14 cellular contexts compared by ENCODE assay signal in the genomic region with DNA sequence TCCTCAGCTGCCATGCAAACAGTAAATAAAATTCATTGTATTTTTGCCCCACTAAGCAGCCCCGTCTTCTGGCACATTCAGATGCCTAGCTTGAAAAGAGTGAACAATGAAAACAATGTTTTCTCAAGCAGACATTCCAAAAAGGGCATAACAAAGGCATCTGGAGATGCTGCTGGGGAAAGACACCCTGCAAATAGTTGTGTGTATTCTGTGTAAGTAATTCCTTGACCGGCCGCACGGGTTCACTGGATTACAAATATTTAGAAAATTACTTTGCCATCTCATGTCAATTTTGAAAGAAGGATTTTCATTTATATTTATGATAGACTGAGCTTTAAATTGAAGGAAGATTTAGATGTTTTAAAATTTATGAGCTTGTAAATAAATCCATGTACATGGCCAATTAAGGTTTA.
DNase-seq lines count a peak whose midpoint lies in the region; ATAC-seq and TF ChIP-seq lines count a peak whose summit lies in the region.
"Had no signal": no experiment of that assay in that cellular context is flagged by ENCODE, and none has a peak within 500 bp of the region (broad histone marks: within the 10 kb centered on the region; RNA-seq: fewer than 3 reads in every experiment).

No MANE protein-coding gene starts in this region.

- DNase-seq in GM23338 (ENCODE audit: low spot score) (peak; percentile 89), kidney glomerular epithelial cell (lab: John Stamatoyannopoulos, UW) (peak; percentile 41), retinal pigment epithelial cell (ENCODE audit: low read depth) (no peak), NCI-H226 (no peak), NCI-H2227 treated with DMSO at 0.1 percent for 48 hours (lab: John Stamatoyannopoulos, UW) (no peak), ecto neural progenitor cell (ENCODE audit: low spot score) (no peak)
- DNase-seq: activated T-cell treated with anti-CD3 and anti-CD28 coated beads, Interleukin-2, amount 50 U/mL, for 1 hour; dermis blood vessel endothelial cell; stimulated activated naive CD4-positive, alpha-beta T cell; SW 1271 had no signal

- H3K9me3 Mint-ChIP-seq in GM23338: no peaks in the 10 kb centered on the region
- H3K9me3 Mint-ChIP-seq in brain: no peaks in the 10 kb centered on the region
- H3K9me3 Mint-ChIP-seq: CD14-positive monocyte had no signal

- H3K27ac Mint-ChIP-seq in GM23338 (peak overlapping the region; percentile 95), brain (peak overlapping the region; percentile 71 to 87 (median 75))
- H3K27ac Mint-ChIP-seq: CD14-positive monocyte had no signal

- H3K4me1 ChIP-seq in GM23338 (ENCODE audit: insufficient read depth): peaks cover 65% of the 10 kb centered on the region

- H3K4me3 ChIP-seq in GM23338 (peak overlapping the region; percentile 30), retinal pigment epithelial cell (ENCODE audit: low read length) (no peak overlapping the region)

- peaks cover 7% of the 10 kb centered on the region; the same call in 1 of the 3 replicates for H3K36me3 Mint-ChIP-seq in GM23338 (ENCODE audit: low read depth)
- H3K36me3 Mint-ChIP-seq in brain: peaks cover 16% of the 10 kb centered on the region

- no peaks in the 10 kb centered on the region for H3K9me2 ChIP-seq in GM23338 (ENCODE audit: insufficient read depth)

- H3K4me3 Mint-ChIP-seq in GM23338: peak overlapping the region; percentile 53
- H3K4me3 Mint-ChIP-seq in brain: peak overlapping the region in 4 of 5 experiments; percentile 11 to 50 (median 23)
- H3K4me3 Mint-ChIP-seq: CD14-positive monocyte had no signal

- ATAC-seq in GM23338 (peak; percentile 73), GM21737 (IDR thresholded peaks at IDR 0.05; ENCODE audit: unreplicated experiment) (no peak)
- ATAC-seq: sciatic nerve had no signal

- H2AFZ ChIP-seq in GM23338: no peak overlapping the region

- H3K4me2 ChIP-seq in GM23338: peak overlapping the region; percentile 63

- TF ChIP-seq CTCF in GM23338 (conservative IDR thresholded peaks at IDR 0.05; ENCODE audit: low read depth in 2 of 2): peak in 1 of 2 experiments; percentile 54; a peak in 2 of 4 replicates
- peak; percentile 16 to 59 for TF ChIP-seq CTCF in brain (conservative IDR thresholded peaks at IDR 0.05)
- peak; percentile 34 for TF ChIP-seq CTCF in retinal pigment epithelial cell (conservative IDR thresholded peaks at IDR 0.05; ENCODE audit: low read depth, low read length)

- H3K27me3 ChIP-seq in GM23338 (ENCODE audit: insufficient read depth): no peaks in the 10 kb centered on the region

- no peaks in the 10 kb centered on the region for H3K36me3 ChIP-seq in GM23338 (ENCODE audit: insufficient read depth)

- H3K4me1 Mint-ChIP-seq in GM23338 (peaks cover 73% of the 10 kb centered on the region), brain (peaks cover 95% of the 10 kb centered on the region)

- peaks cover 41% of the 10 kb centered on the region for H3K79me2 ChIP-seq in GM23338 (replicated peaks; ENCODE audit: insufficient read depth)

- H3K27ac ChIP-seq in GM23338 (ENCODE audit: low read depth): peak overlapping the region; percentile 90

- H3F3A ChIP-seq in GM23338 (replicated peaks; ENCODE audit: low read depth): no peaks in the 10 kb centered on the region; the same call in 1 of the 2 replicates

- peaks cover 3% of the 10 kb centered on the region for H3K27me3 Mint-ChIP-seq in GM23338 (ENCODE audit: insufficient read depth, low read depth, poor library complexity)
- no peaks in the 10 kb centered on the region for H3K27me3 Mint-ChIP-seq in brain

- H4K20me1 ChIP-seq in GM23338 (replicated peaks; ENCODE audit: insufficient read depth): no peaks in the 10 kb centered on the region

TF ChIP-seq in GM23338, 12 proteins besides CTCF, POLR2A, EP300 and RAD21 (continues in another document):
- TF ChIP-seq CREB1 (CRISPR knock-in tag; IDR thresholded peaks at IDR 0.05; ENCODE audit: low read depth): no peak
- TF ChIP-seq, protein P1, sequence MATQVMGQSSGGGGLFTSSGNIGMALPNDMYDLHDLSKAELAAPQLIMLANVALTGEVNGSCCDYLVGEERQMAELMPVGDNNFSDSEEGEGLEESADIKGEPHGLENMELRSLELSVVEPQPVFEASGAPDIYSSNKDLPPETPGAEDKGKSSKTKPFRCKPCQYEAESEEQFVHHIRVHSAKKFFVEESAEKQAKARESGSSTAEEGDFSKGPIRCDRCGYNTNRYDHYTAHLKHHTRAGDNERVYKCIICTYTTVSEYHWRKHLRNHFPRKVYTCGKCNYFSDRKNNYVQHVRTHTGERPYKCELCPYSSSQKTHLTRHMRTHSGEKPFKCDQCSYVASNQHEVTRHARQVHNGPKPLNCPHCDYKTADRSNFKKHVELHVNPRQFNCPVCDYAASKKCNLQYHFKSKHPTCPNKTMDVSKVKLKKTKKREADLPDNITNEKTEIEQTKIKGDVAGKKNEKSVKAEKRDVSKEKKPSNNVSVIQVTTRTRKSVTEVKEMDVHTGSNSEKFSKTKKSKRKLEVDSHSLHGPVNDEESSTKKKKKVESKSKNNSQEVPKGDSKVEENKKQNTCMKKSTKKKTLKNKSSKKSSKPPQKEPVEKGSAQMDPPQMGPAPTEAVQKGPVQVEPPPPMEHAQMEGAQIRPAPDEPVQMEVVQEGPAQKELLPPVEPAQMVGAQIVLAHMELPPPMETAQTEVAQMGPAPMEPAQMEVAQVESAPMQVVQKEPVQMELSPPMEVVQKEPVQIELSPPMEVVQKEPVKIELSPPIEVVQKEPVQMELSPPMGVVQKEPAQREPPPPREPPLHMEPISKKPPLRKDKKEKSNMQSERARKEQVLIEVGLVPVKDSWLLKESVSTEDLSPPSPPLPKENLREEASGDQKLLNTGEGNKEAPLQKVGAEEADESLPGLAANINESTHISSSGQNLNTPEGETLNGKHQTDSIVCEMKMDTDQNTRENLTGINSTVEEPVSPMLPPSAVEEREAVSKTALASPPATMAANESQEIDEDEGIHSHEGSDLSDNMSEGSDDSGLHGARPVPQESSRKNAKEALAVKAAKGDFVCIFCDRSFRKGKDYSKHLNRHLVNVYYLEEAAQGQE (IDR thresholded peaks at IDR 0.05; ENCODE audit: unreplicated experiment): no peak
- TF ChIP-seq, protein P2, sequence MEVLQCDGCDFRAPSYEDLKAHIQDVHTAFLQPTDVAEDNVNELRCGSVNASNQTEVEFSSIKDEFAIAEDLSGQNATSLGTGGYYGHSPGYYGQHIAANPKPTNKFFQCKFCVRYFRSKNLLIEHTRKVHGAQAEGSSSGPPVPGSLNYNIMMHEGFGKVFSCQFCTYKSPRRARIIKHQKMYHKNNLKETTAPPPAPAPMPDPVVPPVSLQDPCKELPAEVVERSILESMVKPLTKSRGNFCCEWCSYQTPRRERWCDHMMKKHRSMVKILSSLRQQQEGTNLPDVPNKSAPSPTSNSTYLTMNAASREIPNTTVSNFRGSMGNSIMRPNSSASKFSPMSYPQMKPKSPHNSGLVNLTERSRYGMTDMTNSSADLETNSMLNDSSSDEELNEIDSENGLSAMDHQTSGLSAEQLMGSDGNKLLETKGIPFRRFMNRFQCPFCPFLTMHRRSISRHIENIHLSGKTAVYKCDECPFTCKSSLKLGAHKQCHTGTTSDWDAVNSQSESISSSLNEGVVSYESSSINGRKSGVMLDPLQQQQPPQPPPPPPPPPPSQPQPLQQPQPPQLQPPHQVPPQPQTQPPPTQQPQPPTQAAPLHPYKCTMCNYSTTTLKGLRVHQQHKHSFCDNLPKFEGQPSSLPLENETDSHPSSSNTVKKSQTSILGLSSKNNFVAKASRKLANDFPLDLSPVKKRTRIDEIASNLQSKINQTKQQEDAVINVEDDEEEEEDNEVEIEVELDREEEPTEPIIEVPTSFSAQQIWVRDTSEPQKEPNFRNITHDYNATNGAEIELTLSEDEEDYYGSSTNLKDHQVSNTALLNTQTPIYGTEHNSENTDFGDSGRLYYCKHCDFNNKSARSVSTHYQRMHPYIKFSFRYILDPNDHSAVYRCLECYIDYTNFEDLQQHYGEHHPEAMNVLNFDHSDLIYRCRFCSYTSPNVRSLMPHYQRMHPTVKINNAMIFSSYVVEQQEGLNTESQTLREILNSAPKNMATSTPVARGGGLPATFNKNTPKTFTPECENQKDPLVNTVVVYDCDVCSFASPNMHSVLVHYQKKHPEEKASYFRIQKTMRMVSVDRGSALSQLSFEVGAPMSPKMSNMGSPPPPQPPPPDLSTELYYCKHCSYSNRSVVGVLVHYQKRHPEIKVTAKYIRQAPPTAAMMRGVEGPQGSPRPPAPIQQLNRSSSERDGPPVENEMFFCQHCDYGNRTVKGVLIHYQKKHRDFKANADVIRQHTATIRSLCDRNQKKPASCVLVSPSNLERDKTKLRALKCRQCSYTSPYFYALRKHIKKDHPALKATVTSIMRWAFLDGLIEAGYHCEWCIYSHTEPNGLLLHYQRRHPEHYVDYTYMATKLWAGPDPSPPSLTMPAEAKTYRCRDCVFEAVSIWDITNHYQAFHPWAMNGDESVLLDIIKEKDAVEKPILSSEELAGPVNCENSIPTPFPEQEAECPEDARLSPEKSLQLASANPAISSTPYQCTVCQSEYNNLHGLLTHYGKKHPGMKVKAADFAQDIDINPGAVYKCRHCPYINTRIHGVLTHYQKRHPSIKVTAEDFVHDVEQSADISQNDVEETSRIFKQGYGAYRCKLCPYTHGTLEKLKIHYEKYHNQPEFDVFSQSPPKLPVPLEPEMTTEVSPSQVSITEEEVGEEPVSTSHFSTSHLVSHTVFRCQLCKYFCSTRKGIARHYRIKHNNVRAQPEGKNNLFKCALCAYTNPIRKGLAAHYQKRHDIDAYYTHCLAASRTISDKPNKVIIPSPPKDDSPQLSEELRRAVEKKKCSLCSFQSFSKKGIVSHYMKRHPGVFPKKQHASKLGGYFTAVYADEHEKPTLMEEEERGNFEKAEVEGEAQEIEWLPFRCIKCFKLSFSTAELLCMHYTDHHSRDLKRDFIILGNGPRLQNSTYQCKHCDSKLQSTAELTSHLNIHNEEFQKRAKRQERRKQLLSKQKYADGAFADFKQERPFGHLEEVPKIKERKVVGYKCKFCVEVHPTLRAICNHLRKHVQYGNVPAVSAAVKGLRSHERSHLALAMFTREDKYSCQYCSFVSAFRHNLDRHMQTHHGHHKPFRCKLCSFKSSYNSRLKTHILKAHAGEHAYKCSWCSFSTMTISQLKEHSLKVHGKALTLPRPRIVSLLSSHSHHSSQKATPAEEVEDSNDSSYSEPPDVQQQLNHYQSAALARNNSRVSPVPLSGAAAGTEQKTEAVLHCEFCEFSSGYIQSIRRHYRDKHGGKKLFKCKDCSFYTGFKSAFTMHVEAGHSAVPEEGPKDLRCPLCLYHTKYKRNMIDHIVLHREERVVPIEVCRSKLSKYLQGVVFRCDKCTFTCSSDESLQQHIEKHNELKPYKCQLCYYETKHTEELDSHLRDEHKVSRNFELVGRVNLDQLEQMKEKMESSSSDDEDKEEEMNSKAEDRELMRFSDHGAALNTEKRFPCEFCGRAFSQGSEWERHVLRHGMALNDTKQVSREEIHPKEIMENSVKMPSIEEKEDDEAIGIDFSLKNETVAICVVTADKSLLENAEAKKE (CRISPR knock-in tag; IDR thresholded peaks at IDR 0.05): peak; percentile 56; the same call in 1 of the 2 replicates

Comparison
In these comparisons a context has a peak if more than half of its experiments do, and no peak if none do; other contexts are left out.
1. DNase-seq: peak in GM23338 (single experiment) and kidney glomerular epithelial cell (single experiment); none in retinal pigment epithelial cell (single experiment), NCI-H226 (single experiment), NCI-H2227 treated with DMSO at 0.1 percent for 48 hours (single experiment) and ecto neural progenitor cell (single experiment).